11 cellular contexts compared by ENCODE assay signal in genomic region chr7:100090527-100091410, GRCh38. TPM values are rescaled to one million over a fixed set of nuclear protein-coding genes. Genes with fewer than 3 reads are reported as not detected.
DNase-seq lines count a peak whose midpoint lies in the region; ATAC-seq and TF ChIP-seq lines count a peak whose summit lies in the region.
"Had no signal": no experiment of that assay in that cellular context is flagged by ENCODE, and none has a peak within 500 bp of the region (broad histone marks: within the 10 kb centered on the region; RNA-seq: fewer than 3 reads in every experiment).

No MANE protein-coding gene starts in this region.

- H3K36me3 Mint-ChIP-seq in T-helper 17 cell (ENCODE audit: low read depth): peaks cover 7% of the 10 kb centered on the region

- no peaks in the 10 kb centered on the region for H3K9me3 ChIP-seq in T-helper 17 cell (ENCODE audit: control insufficient read depth, low read length, poor library complexity, severe bottlenecking)

- DNase-seq in EL: peak; percentile 22
- no peak for DNase-seq in T-helper 17 cell
- no peak for DNase-seq in foreskin keratinocyte
- DNase-seq in NCI-H345 treated with DMSO at 0.1 percent for 48 hours (lab: John Stamatoyannopoulos, UW; ENCODE audit: unreplicated experiment): no peak
- no peak for DNase-seq in NCI-H1694 (lab: John Stamatoyannopoulos, UW)
- DNase-seq in NCI-H526 treated with DMSO at 0.1 percent for 48 hours (lab: John Stamatoyannopoulos, UW): no peak
- DNase-seq: DMS153, hypothalamus had no signal

- peaks cover 13% of the 10 kb centered on the region for H3K4me1 ChIP-seq in foreskin keratinocyte

- H3K27ac ChIP-seq in 22Rv1 (peak overlapping the region; percentile 82), foreskin keratinocyte (no peak overlapping the region)
- H3K27ac ChIP-seq: parathyroid adenoma had no signal

- H3K4me1 Mint-ChIP-seq in T-helper 17 cell: peaks cover 14% of the 10 kb centered on the region

- H3K27me3 Mint-ChIP-seq in T-helper 17 cell: no peaks in the 10 kb centered on the region

- TF ChIP-seq CTCF in 22Rv1 (IDR thresholded peaks at IDR 0.05) (no peak), foreskin keratinocyte (conservative IDR thresholded peaks at IDR 0.05) (no peak)

- peak overlapping the region; percentile 96 for H3K27ac Mint-ChIP-seq in T-helper 17 cell

- ATAC-seq in T-helper 17 cell: no peak
- ATAC-seq in foreskin keratinocyte: peak; percentile 10
- no peak for ATAC-seq in HG02678 (IDR thresholded peaks at IDR 0.05; ENCODE audit: unreplicated experiment)

- no peaks in the 10 kb centered on the region for H3K27me3 ChIP-seq in foreskin keratinocyte

- peak overlapping the region; percentile 92 for H3K4me3 Mint-ChIP-seq in T-helper 17 cell

RNA-seq across cellular contexts. Expression of gene COPS6, which starts 2.0 kb away (rescaled TPM):
- 10 to 100 TPM; 62.5 to 64.7 TPM for total RNA-seq in T-helper 17 cell
- 110 and 122 TPM in 2 replicates for total RNA-seq in foreskin keratinocyte
- 226 and 239 TPM in 2 replicates for polyA plus RNA-seq in foreskin keratinocyte

RNA-seq across cellular contexts. Expression of gene ZNF3, which starts 9.2 kb away (rescaled TPM):
- total RNA-seq in T-helper 17 cell (10 to 100 TPM; 42.3 to 45.2 TPM), foreskin keratinocyte (19.4 and 20.1 TPM in 2 replicates)
- 9.7 and 10.8 TPM in 2 replicates for polyA plus RNA-seq in foreskin keratinocyte

RNA-seq across cellular contexts. Expression of gene MCM7, which starts 10.4 kb away (rescaled TPM):
- total RNA-seq in T-helper 17 cell: 100 to 1,000 TPM; 111 to 119 TPM
- total RNA-seq in foreskin keratinocyte: 207 and 234 TPM in 2 replicates
- 165 and 195 TPM in 2 replicates for polyA plus RNA-seq in foreskin keratinocyte

RNA-seq across cellular contexts. Expression of gene AP4M1, which starts 10.7 kb away (rescaled TPM):
- total RNA-seq in T-helper 17 cell (1 to 10 TPM; 8.6 to 9.3 TPM), foreskin keratinocyte (20.0 and 20.2 TPM in 2 replicates)
- polyA plus RNA-seq in foreskin keratinocyte: 21.2 and 23.9 TPM in 2 replicates

RNA-seq across cellular contexts. Expression of gene TAF6, which starts 28.4 kb away (rescaled TPM):
- total RNA-seq in T-helper 17 cell (10 to 100 TPM; 40.7 to 45.3 TPM), foreskin keratinocyte (42.7 and 44.0 TPM in 2 replicates)
- polyA plus RNA-seq in foreskin keratinocyte: 47.4 and 50.8 TPM in 2 replicates
